8 cellular contexts compared by ENCODE assay signal in the genomic region with DNA sequence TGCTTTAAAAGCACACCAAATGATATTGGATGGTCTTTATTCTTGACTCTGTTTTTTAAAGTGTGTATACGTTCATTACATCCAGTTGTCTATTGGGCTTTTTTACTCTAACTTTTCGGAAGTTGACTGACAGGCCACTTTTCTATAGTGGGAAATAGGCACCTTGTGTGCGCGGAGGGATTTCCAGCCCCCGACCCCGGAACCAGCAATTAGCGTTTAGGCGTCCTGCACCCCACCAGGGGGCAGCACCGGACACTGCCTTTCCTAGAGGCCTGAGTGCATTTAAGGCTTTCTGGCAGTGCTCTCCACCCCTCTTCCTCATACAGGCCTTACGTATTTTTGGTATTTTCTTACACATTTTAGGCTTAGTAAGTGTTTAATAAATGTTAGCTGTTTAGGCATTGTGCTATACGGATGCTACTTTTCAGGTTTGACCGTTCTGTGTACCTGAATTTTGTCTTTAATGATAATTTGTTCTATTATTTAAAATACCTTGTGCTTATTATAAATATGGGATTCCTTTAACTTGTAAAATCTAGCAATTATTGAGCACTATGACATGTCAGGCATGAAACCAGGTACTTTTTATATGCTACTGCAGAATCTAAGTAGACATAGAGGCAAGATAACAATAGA.
DNase-seq lines count a peak whose midpoint lies in the region; ATAC-seq, FAIRE-seq and TF ChIP-seq lines count a peak whose summit lies in the region.

No MANE protein-coding gene starts in this region.

- H3K27ac ChIP-seq in SK-N-SH (ENCODE audit: low read depth in 2 of 2, low read length in 1 of 2): no peak overlapping the region

- no peak overlapping the region for H2AFZ ChIP-seq in SK-N-SH (ENCODE audit: low read depth)

- TF ChIP-seq EP300 in SK-N-SH (IDR thresholded peaks at IDR 0.05; ENCODE audit: borderline replicate concordance in 1 of 2, low read depth in 1 of 2, low read length in 1 of 2): no peak

- POLR2A ChIA-PET in SK-N-SH (lab: Yijun Ruan, JAX): no interaction called here

- no peak overlapping the region; a peak in 1 of 4 replicates for H3K4me3 ChIP-seq in SK-N-SH (ENCODE audit: low read depth in 2 of 2, low read length in 1 of 2)
- H3K4me3 ChIP-seq in fibroblast of the aortic adventitia (ENCODE audit: low read depth, low read length): no peak overlapping the region

- CTCF ChIA-PET in SK-N-SH (lab: Yijun Ruan, JAX): interaction anchor here (1.0 kb wide), 1 partner anchor 30 kb away, joined by 3 read pairs; no protein-coding TSS in a partner anchor

- peaks cover 0 to 3% of the 10 kb centered on the region in 2 experiments; a peak in 3 of 4 replicates for H3K4me1 ChIP-seq in SK-N-SH (ENCODE audit: control insufficient read depth in 1 of 2, insufficient read depth in 2 of 2, low read depth in 1 of 2, low read length in 1 of 2)

- no peaks in the 10 kb centered on the region for H3K9me2 ChIP-seq in SK-N-SH

- 95% methylated on average over 11 of the region's 12 CpGs for WGBS in SK-N-SH (ENCODE audit: low lambda C conversion rate)

- H3K4me2 ChIP-seq in SK-N-SH: no peak overlapping the region

- H3K9me3 ChIP-seq in SK-N-SH: no peaks in the 10 kb centered on the region

- H3K79me2 ChIP-seq in SK-N-SH (ENCODE audit: insufficient read depth): no peaks in the 10 kb centered on the region

- H3F3A ChIP-seq in SK-N-SH (replicated peaks; ENCODE audit: insufficient read depth): peaks cover 1% of the 10 kb centered on the region

- H3K27me3 ChIP-seq in SK-N-SH (ENCODE audit: insufficient read depth): no peaks in the 10 kb centered on the region

- no peak for ATAC-seq in SK-N-SH treated with all-trans-retinoic acid at 6 μM for 48 hours
- peak; percentile 97 for ATAC-seq in HG02943 (IDR thresholded peaks at IDR 0.05; ENCODE audit: low read depth, unreplicated experiment)

- FAIRE-seq in urothelium cell line (lab: Jason Lieb, UNC): no peak

- no peaks in the 10 kb centered on the region for H4K20me1 ChIP-seq in SK-N-SH (ENCODE audit: insufficient read depth)

- no peak overlapping the region for H3K9ac ChIP-seq in SK-N-SH

- DNase-seq in SK-N-SH: peak; percentile 27
- DNase-seq in NCI-H82 (lab: John Stamatoyannopoulos, UW): peak; percentile 65
- DNase-seq in activated T-cell treated with anti-CD3 and anti-CD28 coated beads for 1 hour (ENCODE audit: low read depth): peak; percentile 65
- peak; percentile 38 for DNase-seq in fibroblast of the aortic adventitia (ENCODE audit: low read depth)
- peak; percentile 61 for DNase-seq in pons (ENCODE audit: low spot score)
- peak; percentile 53 for DNase-seq in urothelium cell line (ENCODE audit: low spot score)

- no peaks in the 10 kb centered on the region for H3K36me3 ChIP-seq in SK-N-SH (replicated peaks in 1 of 2; ENCODE audit: control insufficient read depth in 1 of 2, insufficient read depth in 2 of 2, low read length in 1 of 2)

- peak; percentile 63 for TF ChIP-seq CTCF in SK-N-SH (IDR thresholded peaks at IDR 0.05)
- TF ChIP-seq CTCF in fibroblast of the aortic adventitia (IDR thresholded peaks at IDR 0.05; ENCODE audit: insufficient read depth, low read length): peak; percentile 50

- TF ChIP-seq RAD21 in SK-N-SH (IDR thresholded peaks at IDR 0.05; ENCODE audit: low read length): peak; percentile 45

TF ChIP-seq in SK-N-SH, 30 proteins besides CTCF, POLR2A, EP300 and RAD21:
- TF ChIP-seq NFIC (IDR thresholded peaks at IDR 0.05; ENCODE audit: borderline replicate concordance) (no peak), GATA2 (CRISPR knock-in tag; IDR thresholded peaks at IDR 0.05) (no peak), SMC3 (IDR thresholded peaks at IDR 0.05; ENCODE audit: low read depth, low read length) (peak; percentile 29; the same call in 1 of the 2 replicates), MXI1 (IDR thresholded peaks at IDR 0.05; ENCODE audit: low read depth, low read length) (no peak), GABPA (IDR thresholded peaks at IDR 0.05; ENCODE audit: low read depth) (no peak)
- TF ChIP-seq, protein P1, sequence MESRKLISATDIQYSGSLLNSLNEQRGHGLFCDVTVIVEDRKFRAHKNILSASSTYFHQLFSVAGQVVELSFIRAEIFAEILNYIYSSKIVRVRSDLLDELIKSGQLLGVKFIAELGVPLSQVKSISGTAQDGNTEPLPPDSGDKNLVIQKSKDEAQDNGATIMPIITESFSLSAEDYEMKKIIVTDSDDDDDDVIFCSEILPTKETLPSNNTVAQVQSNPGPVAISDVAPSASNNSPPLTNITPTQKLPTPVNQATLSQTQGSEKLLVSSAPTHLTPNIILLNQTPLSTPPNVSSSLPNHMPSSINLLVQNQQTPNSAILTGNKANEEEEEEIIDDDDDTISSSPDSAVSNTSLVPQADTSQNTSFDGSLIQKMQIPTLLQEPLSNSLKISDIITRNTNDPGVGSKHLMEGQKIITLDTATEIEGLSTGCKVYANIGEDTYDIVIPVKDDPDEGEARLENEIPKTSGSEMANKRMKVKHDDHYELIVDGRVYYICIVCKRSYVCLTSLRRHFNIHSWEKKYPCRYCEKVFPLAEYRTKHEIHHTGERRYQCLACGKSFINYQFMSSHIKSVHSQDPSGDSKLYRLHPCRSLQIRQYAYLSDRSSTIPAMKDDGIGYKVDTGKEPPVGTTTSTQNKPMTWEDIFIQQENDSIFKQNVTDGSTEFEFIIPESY (IDR thresholded peaks at IDR 0.05; ENCODE audit: borderline replicate concordance, low read depth): no peak

TF ChIP-seq in SK-N-SH treated with all-trans-retinoic acid at 6 μM for 48 hours, 23 proteins besides CTCF, POLR2A, EP300 and RAD21 (continues in another document):
- TF ChIP-seq ZC3H10 (CRISPR knock-in tag; IDR thresholded peaks at IDR 0.05): no peak
- TF ChIP-seq, protein P2, sequence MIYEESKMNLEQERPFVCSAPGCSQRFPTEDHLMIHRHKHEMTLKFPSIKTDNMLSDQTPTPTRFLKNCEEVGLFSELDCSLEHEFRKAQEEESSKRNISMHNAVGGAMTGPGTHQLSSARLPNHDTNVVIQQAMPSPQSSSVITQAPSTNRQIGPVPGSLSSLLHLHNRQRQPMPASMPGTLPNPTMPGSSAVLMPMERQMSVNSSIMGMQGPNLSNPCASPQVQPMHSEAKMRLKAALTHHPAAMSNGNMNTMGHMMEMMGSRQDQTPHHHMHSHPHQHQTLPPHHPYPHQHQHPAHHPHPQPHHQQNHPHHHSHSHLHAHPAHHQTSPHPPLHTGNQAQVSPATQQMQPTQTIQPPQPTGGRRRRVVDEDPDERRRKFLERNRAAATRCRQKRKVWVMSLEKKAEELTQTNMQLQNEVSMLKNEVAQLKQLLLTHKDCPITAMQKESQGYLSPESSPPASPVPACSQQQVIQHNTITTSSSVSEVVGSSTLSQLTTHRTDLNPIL (CRISPR knock-in tag; IDR thresholded peaks at IDR 0.05; ENCODE audit: low read depth): no peak
- no peak for TF ChIP-seq RARB (CRISPR knock-in tag; IDR thresholded peaks at IDR 0.05)
- TF ChIP-seq, protein P3, sequence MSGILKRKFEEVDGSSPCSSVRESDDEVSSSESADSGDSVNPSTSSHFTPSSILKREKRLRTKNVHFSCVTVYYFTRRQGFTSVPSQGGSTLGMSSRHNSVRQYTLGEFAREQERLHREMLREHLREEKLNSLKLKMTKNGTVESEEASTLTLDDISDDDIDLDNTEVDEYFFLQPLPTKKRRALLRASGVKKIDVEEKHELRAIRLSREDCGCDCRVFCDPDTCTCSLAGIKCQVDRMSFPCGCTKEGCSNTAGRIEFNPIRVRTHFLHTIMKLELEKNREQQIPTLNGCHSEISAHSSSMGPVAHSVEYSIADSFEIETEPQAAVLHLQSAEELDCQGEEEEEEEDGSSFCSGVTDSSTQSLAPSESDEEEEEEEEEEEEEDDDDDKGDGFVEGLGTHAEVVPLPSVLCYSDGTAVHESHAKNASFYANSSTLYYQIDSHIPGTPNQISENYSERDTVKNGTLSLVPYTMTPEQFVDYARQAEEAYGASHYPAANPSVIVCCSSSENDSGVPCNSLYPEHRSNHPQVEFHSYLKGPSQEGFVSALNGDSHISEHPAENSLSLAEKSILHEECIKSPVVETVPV (CRISPR knock-in tag; IDR thresholded peaks at IDR 0.05): no peak
- TF ChIP-seq OSR1 (CRISPR knock-in tag; IDR thresholded peaks at IDR 0.05): no peak
- TF ChIP-seq, protein P4, sequence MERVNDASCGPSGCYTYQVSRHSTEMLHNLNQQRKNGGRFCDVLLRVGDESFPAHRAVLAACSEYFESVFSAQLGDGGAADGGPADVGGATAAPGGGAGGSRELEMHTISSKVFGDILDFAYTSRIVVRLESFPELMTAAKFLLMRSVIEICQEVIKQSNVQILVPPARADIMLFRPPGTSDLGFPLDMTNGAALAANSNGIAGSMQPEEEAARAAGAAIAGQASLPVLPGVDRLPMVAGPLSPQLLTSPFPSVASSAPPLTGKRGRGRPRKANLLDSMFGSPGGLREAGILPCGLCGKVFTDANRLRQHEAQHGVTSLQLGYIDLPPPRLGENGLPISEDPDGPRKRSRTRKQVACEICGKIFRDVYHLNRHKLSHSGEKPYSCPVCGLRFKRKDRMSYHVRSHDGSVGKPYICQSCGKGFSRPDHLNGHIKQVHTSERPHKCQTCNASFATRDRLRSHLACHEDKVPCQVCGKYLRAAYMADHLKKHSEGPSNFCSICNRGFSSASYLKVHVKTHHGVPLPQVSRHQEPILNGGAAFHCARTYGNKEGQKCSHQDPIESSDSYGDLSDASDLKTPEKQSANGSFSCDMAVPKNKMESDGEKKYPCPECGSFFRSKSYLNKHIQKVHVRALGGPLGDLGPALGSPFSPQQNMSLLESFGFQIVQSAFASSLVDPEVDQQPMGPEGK (CRISPR knock-in tag; IDR thresholded peaks at IDR 0.05; ENCODE audit: borderline replicate concordance): no peak
- no peak for TF ChIP-seq SNAI2 (CRISPR knock-in tag; IDR thresholded peaks at IDR 0.05)
- TF ChIP-seq ZFP30 (CRISPR knock-in tag; IDR thresholded peaks at IDR 0.05): no peak
- no peak for TF ChIP-seq ISL1 (CRISPR knock-in tag; IDR thresholded peaks at IDR 0.05)
- TF ChIP-seq ZNF8 (CRISPR knock-in tag; IDR thresholded peaks at IDR 0.05): no peak
- no peak for TF ChIP-seq TCF4 (CRISPR knock-in tag; IDR thresholded peaks at IDR 0.05; ENCODE audit: borderline replicate concordance)
- TF ChIP-seq ZNF70 (CRISPR knock-in tag; IDR thresholded peaks at IDR 0.05): no peak
- no peak for TF ChIP-seq ZFP3 (CRISPR knock-in tag; IDR thresholded peaks at IDR 0.05)
